In the genomic region with DNA sequence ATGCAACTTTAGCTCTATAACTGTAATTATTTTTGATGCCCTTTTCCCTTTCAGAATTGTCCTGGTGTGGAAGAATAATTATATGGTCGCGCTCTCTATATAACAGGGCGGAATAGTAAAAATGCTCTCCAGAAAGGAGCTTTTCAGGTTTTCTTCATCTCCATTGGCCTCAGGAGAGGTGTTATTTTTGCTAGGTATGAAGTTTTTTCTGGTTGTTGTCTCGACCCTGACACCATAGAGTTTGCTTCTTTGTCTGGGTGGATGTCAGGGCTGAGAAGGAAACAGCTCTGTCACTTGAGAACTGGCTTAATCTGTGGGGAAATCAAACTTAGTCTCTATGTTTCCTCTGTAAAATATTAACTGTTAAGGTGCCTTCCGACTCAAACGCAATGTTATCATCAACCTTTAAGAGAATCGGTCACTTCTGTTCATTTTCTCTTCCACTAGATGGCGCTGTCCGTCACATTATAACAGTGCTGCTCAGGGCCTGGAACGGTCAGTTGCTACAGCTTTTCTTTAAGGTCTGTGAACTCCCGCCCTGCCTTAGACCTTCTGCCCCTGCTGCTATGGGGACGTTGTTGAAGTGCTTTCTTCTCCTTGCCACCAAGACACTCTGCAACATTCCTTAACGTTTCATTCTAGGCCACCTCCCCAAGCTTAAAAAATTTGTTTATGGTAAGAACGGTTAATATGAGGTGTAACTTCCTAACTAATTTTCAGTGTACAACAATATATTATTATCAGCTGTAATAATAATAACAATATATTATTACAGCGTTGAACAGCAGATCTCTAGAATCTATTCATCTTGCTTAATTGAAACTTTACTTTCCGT, we compare ENCODE assay signal across 8 cellular contexts. TPM values are rescaled to one million over a fixed set of nuclear protein-coding genes. Genes with fewer than 3 reads are reported as not detected.
A peak's percentile ranks its signal among the peaks of the same experiment; 100 is the strongest.
DNase-seq lines count a peak whose midpoint lies in the region; ATAC-seq and TF ChIP-seq lines count a peak whose summit lies in the region.

No MANE protein-coding gene starts in this region.

- H3K4me1 Mint-ChIP-seq in Calu3 (ENCODE audit: low read depth, unreplicated experiment) = peaks cover 15% of the 10 kb centered on the region

- no peaks in the 10 kb centered on the region for H3K9me3 Mint-ChIP-seq in Calu3 (ENCODE audit: low read depth, unreplicated experiment)

- DNase-seq in Calu3 = peak; percentile 69
- peak; percentile 95 for DNase-seq in NCI-H69 (lab: John Stamatoyannopoulos, UW)
- DNase-seq in activated CD4-positive, alpha-beta T cell treated with anti-CD3 and anti-CD28 coated beads for 4 hours = peak; percentile 37 to 45
- peak; percentile 36 for DNase-seq in effector CD4-positive, alpha-beta T cell
- DNase-seq in midbrain (lab: John Stamatoyannopoulos, UW) = peak; percentile 85
- DNase-seq in stimulated activated naive CD8-positive, alpha-beta T cell treated with anti-CD3 and anti-CD28 coated beads, Interleukin-15, Interleukin-2, amounts not matched to agents 100 U/mL and 50 U/mL, for 24 hours = peak; percentile 56

- H3K27me3 Mint-ChIP-seq in Calu3 (ENCODE audit: unreplicated experiment) = no peaks in the 10 kb centered on the region

- H3K27ac Mint-ChIP-seq in Calu3 (ENCODE audit: unreplicated experiment) = no peak overlapping the region

- no peaks in the 10 kb centered on the region for H3K36me3 Mint-ChIP-seq in Calu3 (ENCODE audit: insufficient read depth, unreplicated experiment)

- ATAC-seq in GM19463 (IDR thresholded peaks at IDR 0.05; ENCODE audit: unreplicated experiment) (peak; percentile 95), HG03565 (IDR thresholded peaks at IDR 0.05; ENCODE audit: unreplicated experiment) (peak; percentile 87)
- peak; percentile 77 for ATAC-seq in stimulated activated naive CD8-positive, alpha-beta T cell treated with anti-CD3 and anti-CD28 coated beads, Interleukin-15, Interleukin-2, amounts not matched to agents 100 U/mL and 50 U/mL, for 24 hours

- intact Hi-C loops in Calu3 (cut with micrococcal nuclease; ENCODE audit: unreplicated experiment) = loop anchor here (1.0 to 5.0 kb wide), 5 partner anchors 60 to 419 kb away; no protein-coding TSS in a partner anchor

- CTCF ChIA-PET in Calu3 (lab: Charles Lee) = interaction anchor here (0.7 to 2.5 kb wide), 11 partner anchors 34 to 418 kb away, joined by 3 to 62 read pairs (median 3); no protein-coding TSS in a partner anchor

- TF ChIP-seq CTCF in Calu3 (IDR thresholded peaks at IDR 0.05; ENCODE audit: unreplicated experiment) = peak; percentile 57

- BruUV-seq in Calu3 (replicated peaks; lab: Mats Ljungman, UMichigan) = no TSS peak

- H3K4me3 Mint-ChIP-seq in Calu3 (ENCODE audit: low read depth, unreplicated experiment) = no peak overlapping the region

RNA-seq across cellular contexts. Expression of a gene that starts 23.8 kb away (rescaled TPM):
- total RNA-seq in Calu3 (2022) = not detected in 2 replicates

RNA-seq across cellular contexts. Expression of a gene that starts 41.6 kb away (rescaled TPM):
- 34.0 and 34.1 TPM in 2 replicates for total RNA-seq in Calu3 (2022)

Comparison
In these comparisons a context has a peak if more than half of its experiments do, and no peak if none do; other contexts are left out.
1. Peak in every context shown above with its lines: DNase-seq and ATAC-seq.
2. DNase-seq: peak in every context shown above with its lines; median percentile 95 in NCI-H69; 85 in midbrain; 69 in Calu3; 56 in stimulated activated naive CD8-positive, alpha-beta T cell treated with anti-CD3 and anti-CD28 coated beads, Interleukin-15, Interleukin-2, amounts not matched to agents 100 U/mL and 50 U/mL, for 24 hours; 41 in activated CD4-positive, alpha-beta T cell treated with anti-CD3 and anti-CD28 coated beads for 4 hours; 36 in effector CD4-positive, alpha-beta T cell.